Comparison of ENCODE assay signal across 10 cellular contexts in the genomic region with DNA sequence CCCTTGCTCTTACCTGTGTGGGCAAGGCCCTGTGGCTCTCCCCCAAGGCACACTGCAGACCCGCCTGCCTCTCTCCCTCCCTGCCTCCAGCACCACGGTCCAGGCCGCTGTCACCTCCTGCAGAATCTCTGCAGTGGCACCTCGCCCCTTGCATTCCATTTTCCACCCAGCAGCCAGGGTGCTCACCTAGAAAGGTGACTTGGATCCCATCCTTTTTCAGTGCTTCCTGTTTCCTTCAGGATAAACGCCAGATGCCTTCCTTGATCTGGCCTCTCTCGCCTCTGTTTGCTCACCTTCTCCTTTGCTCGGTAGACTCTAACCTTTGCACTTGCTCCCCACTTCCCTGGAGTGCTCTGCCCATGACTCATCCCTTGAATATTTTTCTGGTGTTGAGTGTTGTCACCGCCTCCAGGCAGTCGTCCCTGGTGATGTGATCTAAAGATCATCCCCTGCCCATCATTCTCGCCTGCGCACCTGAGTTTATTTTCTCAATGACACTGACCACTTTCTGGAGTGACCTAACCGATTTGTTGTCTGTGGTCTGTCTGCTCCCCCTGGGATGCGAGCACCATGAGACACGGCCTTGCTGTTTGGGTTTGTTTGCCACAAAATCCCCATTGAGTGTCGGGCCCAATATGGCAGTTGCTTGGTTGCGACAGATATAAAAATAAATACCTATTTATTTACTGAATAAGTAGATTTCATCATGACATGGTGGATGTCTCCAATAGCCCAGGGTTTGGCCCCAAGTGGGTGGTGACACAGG.
DNase-seq lines count a peak whose midpoint lies in the region; ATAC-seq and TF ChIP-seq lines count a peak whose summit lies in the region.
"Had no signal": no experiment of that assay in that cellular context is flagged by ENCODE, and none has a peak within 500 bp of the region (broad histone marks: within the 10 kb centered on the region; RNA-seq: fewer than 3 reads in every experiment).

No MANE protein-coding gene starts in this region.

- POLR2A ChIA-PET in AG04450 (lab: Yijun Ruan, JAX) = no interaction called here
- POLR2A ChIA-PET in activated naive CD8-positive, alpha-beta T cell treated with anti-CD3 and anti-CD28 coated beads, Interleukin-2, amount 10 ng/mL, durations not matched to agents 7 days and 5 days (lab: Charles Lee) = no interaction called here

- WGBS in lung, 2 donors = 82 to 90% methylated on average over 16 of the region's 16 CpGs
- 89 to 90% methylated on average over 16 of the region's 16 CpGs for WGBS in tibial nerve, 2 donors

- TF ChIP-seq CTCF in AG04450 (IDR thresholded peaks at IDR 0.05; ENCODE audit: low read depth, low read length) (no peak), lung (IDR thresholded peaks at IDR 0.05; ENCODE audit: control extremely low read depth, extremely low read depth) (no peak), tibial nerve (IDR thresholded peaks at IDR 0.05) (no peak)

- H3K4me3 ChIP-seq in AG04450 (ENCODE audit: low read depth, low read length) = no peak overlapping the region
- H3K4me3 ChIP-seq in lung = no peak overlapping the region
- no peak overlapping the region for H3K4me3 ChIP-seq in tibial nerve
- H3K4me3 ChIP-seq: vagina had no signal

- no peaks in the 10 kb centered on the region for H3K9me3 ChIP-seq in AG04450 (ENCODE audit: control insufficient read depth, insufficient read depth, low read length)
- no peaks in the 10 kb centered on the region for H3K9me3 ChIP-seq in lung (ENCODE audit: control insufficient read depth in 2 of 2, insufficient read depth in 1 of 2, low read length in 1 of 2)
- H3K9me3 ChIP-seq in tibial nerve = no peaks in the 10 kb centered on the region
- H3K9me3 ChIP-seq: vagina had no signal

- TF ChIP-seq EP300 in tibial nerve (IDR thresholded peaks at IDR 0.05) = no peak

- peak overlapping the region; percentile 21 for H3K27ac ChIP-seq in AG04450 (ENCODE audit: low read depth, low read length)
- H3K27ac ChIP-seq in lung (ENCODE audit: low read depth in 1 of 2, low read length in 1 of 2) = peak overlapping the region in 1 of 2 donors; percentile 10
- H3K27ac ChIP-seq in tibial nerve = no peak overlapping the region
- H3K27ac ChIP-seq: vagina had no signal

- no peak overlapping the region for H3K4me3 Mint-ChIP-seq in activated naive CD8-positive, alpha-beta T cell treated with anti-CD3 and anti-CD28 coated beads, Interleukin-2, amount 10 ng/mL, durations not matched to agents 7 days and 5 days

- peaks cover 0 to 1% of the 10 kb centered on the region in 2 donors for H3K36me3 ChIP-seq in lung (ENCODE audit: control insufficient read depth in 2 of 2, insufficient read depth in 2 of 2, low read length in 2 of 2)
- H3K36me3 ChIP-seq in tibial nerve = peaks cover 0 to 14% (median 0%) of the 10 kb centered on the region in 3 donors
- H3K36me3 ChIP-seq: vagina had no signal

- DNase-seq in AG04450 (ENCODE audit: low read depth, low spot score) = no peak
- peak; percentile 88 for DNase-seq in HT-29 (ENCODE audit: low spot score)
- no peak for DNase-seq in activated naive CD8-positive, alpha-beta T cell treated with anti-CD3 and anti-CD28 coated beads, Interleukin-2, amount 10 ng/mL, durations not matched to agents 7 days and 5 days
- no peak for DNase-seq in lung (ENCODE audit: low spot score)
- no peak for DNase-seq in tibial nerve (ENCODE audit: low spot score in 2 of 2)
- DNase-seq in GM19240 (ENCODE audit: insufficient read length, low spot score) = no peak
- no peak for DNase-seq in stimulated activated CD4-positive, alpha-beta T cell treated with anti-CD3 and anti-CD28 coated beads, Interleukin-4, amount 100 ng/mL, for 24 hours

- H3K27me3 Mint-ChIP-seq in activated naive CD8-positive, alpha-beta T cell treated with anti-CD3 and anti-CD28 coated beads, Interleukin-2, amount 10 ng/mL, durations not matched to agents 7 days and 5 days = no peaks in the 10 kb centered on the region

- peak overlapping the region; percentile 14 for H3K27ac Mint-ChIP-seq in activated naive CD8-positive, alpha-beta T cell treated with anti-CD3 and anti-CD28 coated beads, Interleukin-2, amount 10 ng/mL, durations not matched to agents 7 days and 5 days

- CTCF ChIA-PET in AG04450 (lab: Charles Lee) = no interaction called here

- H3K4me1 ChIP-seq in lung (ENCODE audit: control insufficient read depth in 2 of 2, insufficient read depth in 2 of 2, low read length in 2 of 2) (peaks cover 0 to 22% of the 10 kb centered on the region in 2 donors), tibial nerve (peaks cover 0 to 40% (median 6%) of the 10 kb centered on the region in 4 donors)

- no peaks in the 10 kb centered on the region for H3K9me3 Mint-ChIP-seq in activated naive CD8-positive, alpha-beta T cell treated with anti-CD3 and anti-CD28 coated beads, Interleukin-2, amount 10 ng/mL, durations not matched to agents 7 days and 5 days
- H3K9me3 Mint-ChIP-seq: brain had no signal

- H3K36me3 Mint-ChIP-seq in activated naive CD8-positive, alpha-beta T cell treated with anti-CD3 and anti-CD28 coated beads, Interleukin-2, amount 10 ng/mL, durations not matched to agents 7 days and 5 days = peaks cover 11% of the 10 kb centered on the region

- peaks cover 17% of the 10 kb centered on the region for H3K4me1 Mint-ChIP-seq in activated naive CD8-positive, alpha-beta T cell treated with anti-CD3 and anti-CD28 coated beads, Interleukin-2, amount 10 ng/mL, durations not matched to agents 7 days and 5 days

- H3K27me3 ChIP-seq in AG04450 (ENCODE audit: control insufficient read depth, insufficient read depth, low read length) = no peaks in the 10 kb centered on the region
- no peaks in the 10 kb centered on the region for H3K27me3 ChIP-seq in lung (ENCODE audit: control insufficient read depth, insufficient read depth)
- no peaks in the 10 kb centered on the region for H3K27me3 ChIP-seq in tibial nerve
- H3K27me3 ChIP-seq: vagina had no signal

- no peak for ATAC-seq in activated naive CD8-positive, alpha-beta T cell treated with anti-CD3 and anti-CD28 coated beads, Interleukin-2, amount 10 ng/mL, durations not matched to agents 7 days and 5 days (ENCODE audit: low read depth)
- ATAC-seq in lung (ENCODE audit: insufficient read depth, low FRiP score) (peak; percentile 53), GM18909 (IDR thresholded peaks at IDR 0.05; ENCODE audit: poor library complexity, unreplicated experiment) (no peak)

- no peak for TF ChIP-seq POLR2A in tibial nerve (IDR thresholded peaks at IDR 0.05)
